ENCODE assay signal across 1 cellular context in the genomic region with DNA sequence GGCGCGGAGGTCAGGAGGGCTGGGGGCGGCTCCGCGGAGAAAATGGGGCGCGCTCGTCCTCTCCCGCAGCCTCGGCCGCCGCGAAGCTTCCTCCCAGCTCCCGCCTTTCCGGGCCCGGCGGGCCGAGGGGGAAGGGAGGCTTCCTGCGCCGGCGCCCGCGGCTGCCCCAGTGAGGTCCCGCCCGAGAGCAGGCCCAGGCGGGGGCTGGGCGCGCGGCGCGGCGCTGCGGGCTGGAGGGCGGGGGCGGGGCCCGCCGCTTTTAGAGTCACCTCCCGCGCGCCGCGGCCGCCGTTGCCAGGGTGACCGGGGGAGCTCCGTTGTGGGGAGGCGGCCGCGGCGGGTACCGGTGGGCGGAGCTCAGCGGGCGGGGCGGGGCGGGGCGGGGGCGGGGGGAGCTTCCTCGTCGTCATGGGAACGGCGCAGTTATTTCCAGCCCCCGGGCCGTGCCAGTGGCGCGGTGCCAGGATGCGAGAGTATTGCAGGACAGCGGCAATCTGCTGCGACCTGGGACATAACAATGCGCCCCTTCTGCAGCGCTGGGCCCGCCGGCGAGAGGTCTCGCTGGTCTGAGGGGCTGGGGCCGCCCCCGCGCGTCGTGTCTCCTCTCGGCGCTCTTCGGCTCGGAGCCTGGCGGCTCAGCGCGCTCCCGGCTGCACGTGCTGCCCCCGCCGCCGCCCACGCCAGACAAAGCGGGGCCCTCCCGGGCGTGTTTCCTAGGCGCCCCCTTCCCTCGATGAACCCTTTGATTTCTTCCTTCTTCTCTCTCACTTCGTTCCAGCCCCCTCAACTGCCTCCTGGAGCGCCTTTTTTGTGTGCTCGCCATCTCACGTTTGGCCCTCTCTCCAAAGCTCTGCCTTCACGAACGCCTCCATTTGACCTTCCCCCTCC.
TF ChIP-seq lines count a peak whose summit lies in the region.

No MANE protein-coding gene starts in this region.

TF ChIP-seq in HepG2, 621 proteins besides CTCF, POLR2A, EP300 and RAD21 (continued from another document and continues in another):
- TF ChIP-seq, protein P1, sequence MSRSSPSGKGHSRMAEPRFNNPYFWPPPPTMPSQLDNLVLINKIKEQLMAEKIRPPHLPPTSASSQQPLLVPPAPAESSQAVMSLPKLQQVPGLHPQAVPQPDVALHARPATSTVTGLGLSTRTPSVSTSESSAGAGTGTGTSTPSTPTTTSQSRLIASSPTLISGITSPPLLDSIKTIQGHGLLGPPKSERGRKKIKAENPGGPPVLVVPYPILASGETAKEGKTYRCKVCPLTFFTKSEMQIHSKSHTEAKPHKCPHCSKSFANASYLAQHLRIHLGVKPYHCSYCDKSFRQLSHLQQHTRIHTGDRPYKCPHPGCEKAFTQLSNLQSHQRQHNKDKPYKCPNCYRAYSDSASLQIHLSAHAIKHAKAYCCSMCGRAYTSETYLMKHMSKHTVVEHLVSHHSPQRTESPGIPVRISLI (CRISPR knock-in tag; IDR thresholded peaks at IDR 0.05; ENCODE audit: borderline replicate concordance) = no peak
- TF ChIP-seq ZNF24 (IDR thresholded peaks at IDR 0.05) (no peak), ZNF639 (CRISPR knock-in tag; conservative IDR thresholded peaks at IDR 0.05) (no peak), ZNF570 (CRISPR knock-in tag; IDR thresholded peaks at IDR 0.05; ENCODE audit: borderline replicate concordance) (no peak), ZNF207 (IDR thresholded peaks at IDR 0.05; ENCODE audit: borderline replicate concordance) (no peak), CEBPB (IDR thresholded peaks at IDR 0.05; ENCODE audit: borderline replicate concordance, low read depth, low read length) (peak; percentile 39; the same call in 1 of the 2 replicates), RFXAP (CRISPR knock-in tag; IDR thresholded peaks at IDR 0.05; ENCODE audit: borderline replicate concordance) (no peak), JUND (CRISPR knock-in tag; IDR thresholded peaks at IDR 0.05) (no peak), CSRNP1 (CRISPR knock-in tag; IDR thresholded peaks at IDR 0.05) (peak; percentile 53; the same call in 1 of the 2 replicates), NFIC (IDR thresholded peaks at IDR 0.05; ENCODE audit: low read length) (no peak), BCLAF1 (IDR thresholded peaks at IDR 0.05) (no peak), ZNF225 (CRISPR knock-in tag; IDR thresholded peaks at IDR 0.05) (0 out of 2 replicates have a peak, but pooled peaks have one; percentile 10), ZNF703 (CRISPR knock-in tag; IDR thresholded peaks at IDR 0.05; ENCODE audit: borderline replicate concordance) (peak; percentile 62; the same call in 1 of the 2 replicates), NFRKB (IDR thresholded peaks at IDR 0.05) (no peak), ZNF235 (CRISPR knock-in tag; IDR thresholded peaks at IDR 0.05; ENCODE audit: borderline replicate concordance) (no peak), ZNF446 (CRISPR knock-in tag; IDR thresholded peaks at IDR 0.05) (no peak), MAFK (conservative IDR thresholded peaks at IDR 0.05 in 1 of 2, IDR thresholded peaks at IDR 0.05 in 1 of 2; ENCODE audit: low read length in 2 of 2) (no peak), PAWR (CRISPR knock-in tag; IDR thresholded peaks at IDR 0.05; ENCODE audit: borderline replicate concordance) (no peak), HNRNPH1 (optimal IDR thresholded peaks at IDR 0.05; ENCODE audit: low read depth, low read length) (no peak)
- TF ChIP-seq, protein P2, sequence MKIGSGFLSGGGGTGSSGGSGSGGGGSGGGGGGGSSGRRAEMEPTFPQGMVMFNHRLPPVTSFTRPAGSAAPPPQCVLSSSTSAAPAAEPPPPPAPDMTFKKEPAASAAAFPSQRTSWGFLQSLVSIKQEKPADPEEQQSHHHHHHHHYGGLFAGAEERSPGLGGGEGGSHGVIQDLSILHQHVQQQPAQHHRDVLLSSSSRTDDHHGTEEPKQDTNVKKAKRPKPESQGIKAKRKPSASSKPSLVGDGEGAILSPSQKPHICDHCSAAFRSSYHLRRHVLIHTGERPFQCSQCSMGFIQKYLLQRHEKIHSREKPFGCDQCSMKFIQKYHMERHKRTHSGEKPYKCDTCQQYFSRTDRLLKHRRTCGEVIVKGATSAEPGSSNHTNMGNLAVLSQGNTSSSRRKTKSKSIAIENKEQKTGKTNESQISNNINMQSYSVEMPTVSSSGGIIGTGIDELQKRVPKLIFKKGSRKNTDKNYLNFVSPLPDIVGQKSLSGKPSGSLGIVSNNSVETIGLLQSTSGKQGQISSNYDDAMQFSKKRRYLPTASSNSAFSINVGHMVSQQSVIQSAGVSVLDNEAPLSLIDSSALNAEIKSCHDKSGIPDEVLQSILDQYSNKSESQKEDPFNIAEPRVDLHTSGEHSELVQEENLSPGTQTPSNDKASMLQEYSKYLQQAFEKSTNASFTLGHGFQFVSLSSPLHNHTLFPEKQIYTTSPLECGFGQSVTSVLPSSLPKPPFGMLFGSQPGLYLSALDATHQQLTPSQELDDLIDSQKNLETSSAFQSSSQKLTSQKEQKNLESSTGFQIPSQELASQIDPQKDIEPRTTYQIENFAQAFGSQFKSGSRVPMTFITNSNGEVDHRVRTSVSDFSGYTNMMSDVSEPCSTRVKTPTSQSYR (CRISPR knock-in tag; IDR thresholded peaks at IDR 0.05; ENCODE audit: borderline replicate concordance) = peak; percentile 56; the same call in 1 of the 2 replicates
- TF ChIP-seq, protein P3, sequence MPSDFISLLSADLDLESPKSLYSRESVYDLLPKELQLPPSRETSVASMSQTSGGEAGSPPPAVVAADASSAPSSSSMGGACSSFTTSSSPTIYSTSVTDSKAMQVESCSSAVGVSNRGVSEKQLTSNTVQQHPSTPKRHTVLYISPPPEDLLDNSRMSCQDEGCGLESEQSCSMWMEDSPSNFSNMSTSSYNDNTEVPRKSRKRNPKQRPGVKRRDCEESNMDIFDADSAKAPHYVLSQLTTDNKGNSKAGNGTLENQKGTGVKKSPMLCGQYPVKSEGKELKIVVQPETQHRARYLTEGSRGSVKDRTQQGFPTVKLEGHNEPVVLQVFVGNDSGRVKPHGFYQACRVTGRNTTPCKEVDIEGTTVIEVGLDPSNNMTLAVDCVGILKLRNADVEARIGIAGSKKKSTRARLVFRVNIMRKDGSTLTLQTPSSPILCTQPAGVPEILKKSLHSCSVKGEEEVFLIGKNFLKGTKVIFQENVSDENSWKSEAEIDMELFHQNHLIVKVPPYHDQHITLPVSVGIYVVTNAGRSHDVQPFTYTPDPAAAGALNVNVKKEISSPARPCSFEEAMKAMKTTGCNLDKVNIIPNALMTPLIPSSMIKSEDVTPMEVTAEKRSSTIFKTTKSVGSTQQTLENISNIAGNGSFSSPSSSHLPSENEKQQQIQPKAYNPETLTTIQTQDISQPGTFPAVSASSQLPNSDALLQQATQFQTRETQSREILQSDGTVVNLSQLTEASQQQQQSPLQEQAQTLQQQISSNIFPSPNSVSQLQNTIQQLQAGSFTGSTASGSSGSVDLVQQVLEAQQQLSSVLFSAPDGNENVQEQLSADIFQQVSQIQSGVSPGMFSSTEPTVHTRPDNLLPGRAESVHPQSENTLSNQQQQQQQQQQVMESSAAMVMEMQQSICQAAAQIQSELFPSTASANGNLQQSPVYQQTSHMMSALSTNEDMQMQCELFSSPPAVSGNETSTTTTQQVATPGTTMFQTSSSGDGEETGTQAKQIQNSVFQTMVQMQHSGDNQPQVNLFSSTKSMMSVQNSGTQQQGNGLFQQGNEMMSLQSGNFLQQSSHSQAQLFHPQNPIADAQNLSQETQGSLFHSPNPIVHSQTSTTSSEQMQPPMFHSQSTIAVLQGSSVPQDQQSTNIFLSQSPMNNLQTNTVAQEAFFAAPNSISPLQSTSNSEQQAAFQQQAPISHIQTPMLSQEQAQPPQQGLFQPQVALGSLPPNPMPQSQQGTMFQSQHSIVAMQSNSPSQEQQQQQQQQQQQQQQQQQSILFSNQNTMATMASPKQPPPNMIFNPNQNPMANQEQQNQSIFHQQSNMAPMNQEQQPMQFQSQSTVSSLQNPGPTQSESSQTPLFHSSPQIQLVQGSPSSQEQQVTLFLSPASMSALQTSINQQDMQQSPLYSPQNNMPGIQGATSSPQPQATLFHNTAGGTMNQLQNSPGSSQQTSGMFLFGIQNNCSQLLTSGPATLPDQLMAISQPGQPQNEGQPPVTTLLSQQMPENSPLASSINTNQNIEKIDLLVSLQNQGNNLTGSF (CRISPR knock-in tag; IDR thresholded peaks at IDR 0.05) = peak; percentile 88
- TF ChIP-seq, protein P4, sequence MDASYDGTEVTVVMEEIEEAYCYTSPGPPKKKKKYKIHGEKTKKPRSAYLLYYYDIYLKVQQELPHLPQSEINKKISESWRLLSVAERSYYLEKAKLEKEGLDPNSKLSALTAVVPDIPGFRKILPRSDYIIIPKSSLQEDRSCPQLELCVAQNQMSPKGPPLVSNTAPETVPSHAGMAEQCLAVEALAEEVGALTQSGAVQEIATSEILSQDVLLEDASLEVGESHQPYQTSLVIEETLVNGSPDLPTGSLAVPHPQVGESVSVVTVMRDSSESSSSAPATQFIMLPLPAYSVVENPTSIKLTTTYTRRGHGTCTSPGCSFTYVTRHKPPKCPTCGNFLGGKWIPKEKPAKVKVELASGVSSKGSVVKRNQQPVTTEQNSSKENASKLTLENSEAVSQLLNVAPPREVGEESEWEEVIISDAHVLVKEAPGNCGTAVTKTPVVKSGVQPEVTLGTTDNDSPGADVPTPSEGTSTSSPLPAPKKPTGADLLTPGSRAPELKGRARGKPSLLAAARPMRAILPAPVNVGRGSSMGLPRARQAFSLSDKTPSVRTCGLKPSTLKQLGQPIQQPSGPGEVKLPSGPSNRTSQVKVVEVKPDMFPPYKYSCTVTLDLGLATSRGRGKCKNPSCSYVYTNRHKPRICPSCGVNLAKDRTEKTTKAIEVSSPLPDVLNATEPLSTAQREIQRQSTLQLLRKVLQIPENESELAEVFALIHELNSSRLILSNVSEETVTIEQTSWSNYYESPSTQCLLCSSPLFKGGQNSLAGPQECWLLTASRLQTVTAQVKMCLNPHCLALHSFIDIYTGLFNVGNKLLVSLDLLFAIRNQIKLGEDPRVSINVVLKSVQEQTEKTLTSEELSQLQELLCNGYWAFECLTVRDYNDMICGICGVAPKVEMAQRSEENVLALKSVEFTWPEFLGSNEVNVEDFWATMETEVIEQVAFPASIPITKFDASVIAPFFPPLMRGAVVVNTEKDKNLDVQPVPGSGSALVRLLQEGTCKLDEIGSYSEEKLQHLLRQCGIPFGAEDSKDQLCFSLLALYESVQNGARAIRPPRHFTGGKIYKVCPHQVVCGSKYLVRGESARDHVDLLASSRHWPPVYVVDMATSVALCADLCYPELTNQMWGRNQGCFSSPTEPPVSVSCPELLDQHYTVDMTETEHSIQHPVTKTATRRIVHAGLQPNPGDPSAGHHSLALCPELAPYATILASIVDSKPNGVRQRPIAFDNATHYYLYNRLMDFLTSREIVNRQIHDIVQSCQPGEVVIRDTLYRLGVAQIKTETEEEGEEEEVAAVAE (CRISPR knock-in tag; IDR thresholded peaks at IDR 0.05; ENCODE audit: borderline replicate concordance) = no peak
- TF ChIP-seq, protein P5, sequence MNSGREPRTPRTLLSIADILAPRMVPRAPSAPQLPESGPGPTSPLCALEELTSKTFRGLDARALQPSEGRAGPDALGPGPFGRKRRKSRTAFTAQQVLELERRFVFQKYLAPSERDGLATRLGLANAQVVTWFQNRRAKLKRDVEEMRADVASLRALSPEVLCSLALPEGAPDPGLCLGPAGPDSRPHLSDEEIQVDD (CRISPR knock-in tag; IDR thresholded peaks at IDR 0.05; ENCODE audit: borderline replicate concordance) = no peak
- TF ChIP-seq, protein P6, sequence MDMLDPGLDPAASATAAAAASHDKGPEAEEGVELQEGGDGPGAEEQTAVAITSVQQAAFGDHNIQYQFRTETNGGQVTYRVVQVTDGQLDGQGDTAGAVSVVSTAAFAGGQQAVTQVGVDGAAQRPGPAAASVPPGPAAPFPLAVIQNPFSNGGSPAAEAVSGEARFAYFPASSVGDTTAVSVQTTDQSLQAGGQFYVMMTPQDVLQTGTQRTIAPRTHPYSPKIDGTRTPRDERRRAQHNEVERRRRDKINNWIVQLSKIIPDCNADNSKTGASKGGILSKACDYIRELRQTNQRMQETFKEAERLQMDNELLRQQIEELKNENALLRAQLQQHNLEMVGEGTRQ (IDR thresholded peaks at IDR 0.05; ENCODE audit: low read depth, low read length) = no peak
- TF ChIP-seq, protein P6 (CRISPR knock-in tag; IDR thresholded peaks at IDR 0.05; ENCODE audit: borderline replicate concordance) = no peak
